ENCODE assay signal across 8 cellular contexts in the genomic region with DNA sequence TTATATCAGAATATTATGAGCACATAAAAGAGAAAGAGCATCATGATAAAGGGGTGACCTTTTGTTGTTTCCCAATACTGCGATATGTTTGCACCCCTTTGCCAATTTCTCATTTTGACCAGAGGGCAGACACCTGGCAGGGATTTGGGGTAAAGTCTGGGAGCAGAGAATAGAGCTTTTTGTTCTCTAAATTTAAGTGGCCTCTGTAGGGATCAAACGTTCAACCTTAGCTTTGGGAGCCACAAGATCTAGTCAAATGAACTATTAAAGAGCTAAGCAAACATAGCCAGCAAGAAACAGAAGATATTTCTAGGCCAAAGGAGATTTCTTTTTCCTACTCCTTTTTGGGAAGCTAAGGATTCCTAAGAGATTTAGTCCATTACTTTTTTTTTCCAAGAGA. TPM values are rescaled to one million over a fixed set of nuclear protein-coding genes. Genes with fewer than 3 reads are reported as not detected.
"Had no signal": no experiment of that assay in that cellular context is flagged by ENCODE, and none has a peak within 500 bp of the region (broad histone marks: within the 10 kb centered on the region; RNA-seq: fewer than 3 reads in every experiment).

No MANE protein-coding gene starts in this region.

- ATAC-seq: K562 had no signal

- FAIRE-seq: H54, HTR-8/SVneo, K562 had no signal

- DNase-seq: GOT3, H9, HCEC 1CT, IMR-90 had no signal

- H3K4me3 ChIP-seq: K562 had no signal

RNA-seq across cellular contexts. Expression of gene MSTN, which starts 1.1 kb away (rescaled TPM):
- total RNA-seq: H9, HT-29, K562 had no signal
- polyA plus RNA-seq: IMR-90, K562 had no signal
